In the genomic region with DNA sequence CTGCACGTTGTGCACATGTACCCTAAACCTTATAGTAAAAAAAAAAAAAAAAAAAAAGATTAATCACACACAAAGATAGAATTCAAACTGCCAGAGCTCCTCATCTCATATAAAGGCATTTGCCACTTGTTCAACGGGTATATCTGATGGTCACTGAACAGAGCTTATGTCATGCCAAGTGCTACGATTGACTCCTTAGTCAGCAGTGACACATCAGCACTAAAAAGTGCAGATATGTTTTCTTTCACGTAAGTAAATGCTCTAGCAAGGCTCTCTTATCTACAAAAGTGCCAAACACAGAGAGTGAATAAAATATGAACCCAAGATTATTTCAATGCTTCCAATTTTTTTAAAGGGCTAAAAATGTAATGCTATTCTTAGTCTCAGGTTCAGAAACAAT, we compare ENCODE assay signal across 8 cellular contexts. TPM values are rescaled to one million over a fixed set of nuclear protein-coding genes. Genes with fewer than 3 reads are reported as not detected.
DNase-seq lines count a peak whose midpoint lies in the region; ATAC-seq lines count a peak whose summit lies in the region.

No MANE protein-coding gene starts in this region.

- peak overlapping the region; percentile 99 for H3K4me3 Mint-ChIP-seq in activated naive CD8-positive, alpha-beta T cell
- peak overlapping the region; percentile 88 for H3K4me3 Mint-ChIP-seq in stimulated activated effector memory CD8-positive, alpha-beta T cell treated with anti-CD3 and anti-CD28 coated beads, Interleukin-12 subunit alpha, Interleukin-12 subunit beta, amount 100 ng/mL, for 72 hours

- no peaks in the 10 kb centered on the region for H3K9me3 ChIP-seq in HUES64 (ENCODE audit: insufficient read depth, low read depth, low read length)
- H3K9me3 ChIP-seq in iPS-18a (ENCODE audit: control insufficient read depth, low read depth, low read length), result no peaks in the 10 kb centered on the region
- no peaks in the 10 kb centered on the region for H3K9me3 ChIP-seq in aorta (ENCODE audit: control insufficient read depth, low read length)

- ATAC-seq in stimulated activated effector memory CD8-positive, alpha-beta T cell treated with anti-CD3 and anti-CD28 coated beads, Interleukin-12 subunit alpha, Interleukin-12 subunit beta, amount 100 ng/mL, for 72 hours, result peak; percentile 60
- no peak for ATAC-seq in aorta (ENCODE audit: low FRiP score)
- ATAC-seq in HG03135 (IDR thresholded peaks at IDR 0.05; ENCODE audit: unreplicated experiment), result no peak
- no peak for ATAC-seq in HG03196 (IDR thresholded peaks at IDR 0.05; ENCODE audit: unreplicated experiment)

- peaks cover 4% of the 10 kb centered on the region for H3K36me3 Mint-ChIP-seq in activated naive CD8-positive, alpha-beta T cell
- peaks cover 63% of the 10 kb centered on the region for H3K36me3 Mint-ChIP-seq in stimulated activated effector memory CD8-positive, alpha-beta T cell treated with anti-CD3 and anti-CD28 coated beads, Interleukin-12 subunit alpha, Interleukin-12 subunit beta, amount 100 ng/mL, for 72 hours

- H3K4me1 Mint-ChIP-seq in activated naive CD8-positive, alpha-beta T cell (ENCODE audit: low read depth), result peaks cover 46% of the 10 kb centered on the region
- peaks cover 16% of the 10 kb centered on the region for H3K4me1 Mint-ChIP-seq in stimulated activated effector memory CD8-positive, alpha-beta T cell treated with anti-CD3 and anti-CD28 coated beads, Interleukin-12 subunit alpha, Interleukin-12 subunit beta, amount 100 ng/mL, for 72 hours

- H3K27ac Mint-ChIP-seq in activated naive CD8-positive, alpha-beta T cell, result peak overlapping the region; percentile 99
- H3K27ac Mint-ChIP-seq in stimulated activated effector memory CD8-positive, alpha-beta T cell treated with anti-CD3 and anti-CD28 coated beads, Interleukin-12 subunit alpha, Interleukin-12 subunit beta, amount 100 ng/mL, for 72 hours, result peak overlapping the region; percentile 98

- H3K36me3 ChIP-seq in HUES64 (ENCODE audit: insufficient read depth, low read length) (peaks cover 41% of the 10 kb centered on the region), iPS-18a (ENCODE audit: control insufficient read depth, low read depth, low read length) (peaks cover 35% of the 10 kb centered on the region), aorta (ENCODE audit: control insufficient read depth in 1 of 2, insufficient read depth in 2 of 2, low read length in 1 of 2) (peaks cover 2 to 4% of the 10 kb centered on the region in 2 donors)

- peak; percentile 35 for DNase-seq in Caki2 (ENCODE audit: low read depth)
- DNase-seq in stimulated activated effector memory CD8-positive, alpha-beta T cell treated with anti-CD3 and anti-CD28 coated beads, Interleukin-12 subunit alpha, Interleukin-12 subunit beta, amount 100 ng/mL, for 72 hours (ENCODE audit: low spot score in 2 of 2), result no peak
- DNase-seq in aorta, result no peak

- no peaks in the 10 kb centered on the region for H3K9me3 Mint-ChIP-seq in activated naive CD8-positive, alpha-beta T cell (ENCODE audit: low read depth)
- no peaks in the 10 kb centered on the region for H3K9me3 Mint-ChIP-seq in stimulated activated effector memory CD8-positive, alpha-beta T cell treated with anti-CD3 and anti-CD28 coated beads, Interleukin-12 subunit alpha, Interleukin-12 subunit beta, amount 100 ng/mL, for 72 hours

- H3K27me3 Mint-ChIP-seq in activated naive CD8-positive, alpha-beta T cell, result no peaks in the 10 kb centered on the region

- H3K27me3 ChIP-seq in HUES64 (ENCODE audit: insufficient read depth, low read length), result peaks cover 36% of the 10 kb centered on the region
- H3K27me3 ChIP-seq in iPS-18a (ENCODE audit: control insufficient read depth, insufficient read depth, low read length), result peaks cover 27% of the 10 kb centered on the region
- H3K27me3 ChIP-seq in aorta (ENCODE audit: control insufficient read depth in 1 of 2, insufficient read depth in 2 of 2, low read length in 1 of 2), result no peaks in the 10 kb centered on the region

- H3K9ac ChIP-seq in HUES64 (ENCODE audit: low read depth, low read length), result peak overlapping the region; percentile 98; the same call in 1 of the 2 replicates
- H3K9ac ChIP-seq in iPS-18a (ENCODE audit: low read length), result peak overlapping the region; percentile 91

- in situ Hi-C loops in Caki2 (cut with HindIII; ENCODE audit: low pct_unique_long_range_greater_than_20kb, low sequenced_read_pairs), result no loop called here

- WGBS in HUES64, result 53% methylated on average over 3 of the region's 4 CpGs
- 0 to 1% methylated on average over 4 of the region's 4 CpGs for WGBS in aorta, 2 donors

- H3K4me1 ChIP-seq in HUES64 (ENCODE audit: insufficient read depth, low read length) (peaks cover 11% of the 10 kb centered on the region; the same call in 1 of the 2 replicates), iPS-18a (ENCODE audit: control insufficient read depth, low read depth, low read length) (peaks cover 5% of the 10 kb centered on the region), aorta (ENCODE audit: control insufficient read depth in 1 of 2, insufficient read depth in 2 of 2, low read length in 2 of 2) (no peaks in the 10 kb centered on the region)

- intact Hi-C loops in aorta (cut with DNase I), result no loop called here

- no peak overlapping the region for H3K27ac ChIP-seq in HUES64 (ENCODE audit: low read depth, low read length)
- no peak overlapping the region for H3K27ac ChIP-seq in iPS-18a (ENCODE audit: low read length)
- H3K27ac ChIP-seq in aorta (ENCODE audit: low read depth in 1 of 2, low read length in 2 of 2), result no peak overlapping the region

- H3K4me3 ChIP-seq in HUES64 (ENCODE audit: low read length) (peak overlapping the region; percentile 90), iPS-18a (ENCODE audit: low read length) (peak overlapping the region; percentile 96), aorta (ENCODE audit: low read length in 2 of 2) (no peak overlapping the region)

RNA-seq across cellular contexts. Expression of a gene that starts 1.1 kb away (rescaled TPM):
- total RNA-seq in Caki2 (2014; rRNA removed; shearing (Covaris generic); ENCODE audit: low replicate concordance), result 49.5 and 68.5 TPM in 2 replicates
- 39.3 TPM for polyA plus RNA-seq in HUES64 (2013, experiment 1 of 2)
- 44.3 TPM for polyA plus RNA-seq in HUES64 (2013, experiment 2 of 2)
- 10 to 100 TPM; 70.1 to 71.8 TPM for total RNA-seq in aorta
- polyA plus RNA-seq in aorta, result 10 to 100 TPM; 13.8 to 24.5 TPM

RNA-seq across cellular contexts. Expression of a gene that starts 39.5 kb away (rescaled TPM):
- not detected in 2 replicates for total RNA-seq in Caki2 (2014; rRNA removed; shearing (Covaris generic); ENCODE audit: low replicate concordance)
- not detected for polyA plus RNA-seq in HUES64 (2013, experiment 1 of 2)
- not detected for polyA plus RNA-seq in HUES64 (2013, experiment 2 of 2)
- total RNA-seq in aorta, result not detected
- under 1 TPM in 1 of 2 donors, not detected in 1; 0.38 TPM for polyA plus RNA-seq in aorta

Comparison
In these comparisons a context has a peak if more than half of its experiments do, and no peak if none do; other contexts are left out.
1. H3K4me3 ChIP-seq: peak in HUES64 (single experiment) and iPS-18a (single experiment); none in aorta (0 of 2).